1 cellular context compared by ENCODE assay signal in genomic region chr10:18666810-18667209, GRCh38.
TF ChIP-seq lines count a peak whose summit lies in the region.

No MANE protein-coding gene starts in this region.

TF ChIP-seq in SK-N-SH treated with all-trans-retinoic acid at 6 μM for 48 hours, 23 proteins besides CTCF, POLR2A, EP300 and RAD21 (continued from another document):
- TF ChIP-seq RARB (CRISPR knock-in tag; IDR thresholded peaks at IDR 0.05): no peak
- peak; percentile 36 for TF ChIP-seq ISL1 (CRISPR knock-in tag; IDR thresholded peaks at IDR 0.05)
- TF ChIP-seq CSDC2 (CRISPR knock-in tag; IDR thresholded peaks at IDR 0.05): no peak
- no peak for TF ChIP-seq ZNF8 (CRISPR knock-in tag; IDR thresholded peaks at IDR 0.05)
- no peak for TF ChIP-seq ZNF565 (CRISPR knock-in tag; conservative IDR thresholded peaks at IDR 0.05; ENCODE audit: low read depth)
